Comparison of ENCODE assay signal across 20 cellular contexts in the genomic region with DNA sequence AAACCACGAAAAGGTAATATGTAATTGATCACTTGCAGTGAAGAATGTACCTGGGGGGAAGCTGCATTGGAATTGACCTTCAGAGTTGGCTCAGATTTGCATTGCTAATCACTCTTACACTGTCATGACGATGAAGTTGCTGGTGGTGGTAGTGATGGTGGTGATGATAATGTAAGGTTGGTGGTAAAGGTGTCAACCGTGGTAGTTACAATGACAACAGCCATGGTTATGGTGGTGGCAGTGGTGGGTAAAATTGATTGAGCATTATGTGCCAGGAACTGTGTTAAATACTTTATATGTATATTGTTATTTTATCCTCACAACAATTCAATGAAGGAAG.
DNase-seq lines count a peak whose midpoint lies in the region; ATAC-seq and TF ChIP-seq lines count a peak whose summit lies in the region.
"Had no signal": no experiment of that assay in that cellular context is flagged by ENCODE, and none has a peak within 500 bp of the region (broad histone marks: within the 10 kb centered on the region; RNA-seq: fewer than 3 reads in every experiment).

No MANE protein-coding gene starts in this region.

- peaks cover 65% of the 10 kb centered on the region for H3K4me1 Mint-ChIP-seq in activated naive CD8-positive, alpha-beta T cell treated with anti-CD3 and anti-CD28 coated beads, Interleukin-2, amount 50 U/mL, for 24 hours
- H3K4me1 Mint-ChIP-seq in activated naive CD8-positive, alpha-beta T cell treated with anti-CD3 and anti-CD28 coated beads for 36 hours, result peaks cover 29% of the 10 kb centered on the region
- peaks cover 23% of the 10 kb centered on the region for H3K4me1 Mint-ChIP-seq in T-helper 2 cell treated with Interferon-gamma antibody and Interleukin-4, amounts not matched to agents 5 μg/mL and 100 μg/mL, for 36 hours (ENCODE audit: low read depth)
- H3K4me1 Mint-ChIP-seq in glutamatergic neuron (ENCODE audit: low read depth, unreplicated experiment), result peaks cover 14% of the 10 kb centered on the region

- peaks cover 23% of the 10 kb centered on the region for H3K36me3 Mint-ChIP-seq in activated naive CD8-positive, alpha-beta T cell treated with anti-CD3 and anti-CD28 coated beads, Interleukin-2, amount 50 U/mL, for 24 hours (ENCODE audit: low read depth)
- H3K36me3 Mint-ChIP-seq in activated naive CD8-positive, alpha-beta T cell treated with anti-CD3 and anti-CD28 coated beads for 36 hours, result peaks cover 25% of the 10 kb centered on the region
- H3K36me3 Mint-ChIP-seq in T-helper 2 cell treated with Interferon-gamma antibody and Interleukin-4, amounts not matched to agents 5 μg/mL and 100 μg/mL, for 36 hours (ENCODE audit: low read depth), result peaks cover 19% of the 10 kb centered on the region
- H3K36me3 Mint-ChIP-seq in glutamatergic neuron (ENCODE audit: unreplicated experiment), result no peaks in the 10 kb centered on the region
- H3K36me3 Mint-ChIP-seq: mesothelial cell of epicardium had no signal

- H3K4me3 Mint-ChIP-seq in activated naive CD8-positive, alpha-beta T cell treated with anti-CD3 and anti-CD28 coated beads, Interleukin-2, amount 50 U/mL, for 24 hours, result no peak overlapping the region
- no peak overlapping the region for H3K4me3 Mint-ChIP-seq in activated naive CD8-positive, alpha-beta T cell treated with anti-CD3 and anti-CD28 coated beads for 36 hours
- H3K4me3 Mint-ChIP-seq in T-helper 2 cell treated with Interferon-gamma antibody and Interleukin-4, amounts not matched to agents 5 μg/mL and 100 μg/mL, for 36 hours, result no peak overlapping the region
- no peak overlapping the region for H3K4me3 Mint-ChIP-seq in glutamatergic neuron (ENCODE audit: unreplicated experiment)
- H3K4me3 Mint-ChIP-seq: mesothelial cell of epicardium, naive B cell, T-cell had no signal

- H3K27ac Mint-ChIP-seq in activated naive CD8-positive, alpha-beta T cell treated with anti-CD3 and anti-CD28 coated beads, Interleukin-2, amount 50 U/mL, for 24 hours, result peak overlapping the region; percentile 24
- H3K27ac Mint-ChIP-seq in activated naive CD8-positive, alpha-beta T cell treated with anti-CD3 and anti-CD28 coated beads for 36 hours, result no peak overlapping the region
- H3K27ac Mint-ChIP-seq in T-helper 2 cell treated with Interferon-gamma antibody and Interleukin-4, amounts not matched to agents 5 μg/mL and 100 μg/mL, for 36 hours, result no peak overlapping the region
- H3K27ac Mint-ChIP-seq in glutamatergic neuron (ENCODE audit: unreplicated experiment), result no peak overlapping the region
- H3K27ac Mint-ChIP-seq: mesothelial cell of epicardium had no signal

- H3K27me3 Mint-ChIP-seq in activated naive CD8-positive, alpha-beta T cell treated with anti-CD3 and anti-CD28 coated beads, Interleukin-2, amount 50 U/mL, for 24 hours, result no peaks in the 10 kb centered on the region
- H3K27me3 Mint-ChIP-seq in activated naive CD8-positive, alpha-beta T cell treated with anti-CD3 and anti-CD28 coated beads for 36 hours, result no peaks in the 10 kb centered on the region
- no peaks in the 10 kb centered on the region for H3K27me3 Mint-ChIP-seq in T-helper 2 cell treated with Interferon-gamma antibody and Interleukin-4, amounts not matched to agents 5 μg/mL and 100 μg/mL, for 36 hours (ENCODE audit: low read depth)
- no peaks in the 10 kb centered on the region for H3K27me3 Mint-ChIP-seq in glutamatergic neuron (ENCODE audit: unreplicated experiment)
- H3K27me3 Mint-ChIP-seq: naive B cell, T-cell had no signal

- H3K9me3 Mint-ChIP-seq in activated naive CD8-positive, alpha-beta T cell treated with anti-CD3 and anti-CD28 coated beads, Interleukin-2, amount 50 U/mL, for 24 hours, result no peaks in the 10 kb centered on the region
- no peaks in the 10 kb centered on the region for H3K9me3 Mint-ChIP-seq in activated naive CD8-positive, alpha-beta T cell treated with anti-CD3 and anti-CD28 coated beads for 36 hours
- no peaks in the 10 kb centered on the region for H3K9me3 Mint-ChIP-seq in T-helper 2 cell treated with Interferon-gamma antibody and Interleukin-4, amounts not matched to agents 5 μg/mL and 100 μg/mL, for 36 hours
- H3K9me3 Mint-ChIP-seq in glutamatergic neuron (ENCODE audit: unreplicated experiment), result no peaks in the 10 kb centered on the region
- H3K9me3 Mint-ChIP-seq: mesothelial cell of epicardium, naive B cell, T-cell had no signal

- TF ChIP-seq CTCF in glutamatergic neuron (IDR thresholded peaks at IDR 0.05; ENCODE audit: partially characterized antibody, unreplicated experiment), result no peak

- peak; percentile 31 for DNase-seq in activated naive CD8-positive, alpha-beta T cell treated with anti-CD3 and anti-CD28 coated beads, Interleukin-2, amount 50 U/mL, for 24 hours
- no peak for DNase-seq in activated naive CD8-positive, alpha-beta T cell treated with anti-CD3 and anti-CD28 coated beads for 36 hours
- DNase-seq in T-helper 2 cell treated with Interferon-gamma antibody and Interleukin-4, amounts not matched to agents 5 μg/mL and 100 μg/mL, for 36 hours (ENCODE audit: low spot score), result peak; percentile 28
- DNase-seq in iPS DF 19.7 (ENCODE audit: low read depth, low spot score) (peak; percentile 12), MV-4-11 (lab: John Stamatoyannopoulos, UW) (no peak), glomerular visceral epithelial cell (ENCODE audit: extremely low spot score) (no peak), glutamatergic neuron (no peak)
- DNase-seq: ACHN, BE2C, DMS153, hypothalamus, islet precursor cell, left ventricle myocardium inferior, MG63, naive B cell, NCI-H2029 treated with DMSO at 0.1 percent for 48 hours, NCI-H226, transverse colon had no signal

- peak; percentile 70 for ATAC-seq in activated naive CD8-positive, alpha-beta T cell treated with anti-CD3 and anti-CD28 coated beads, Interleukin-2, amount 50 U/mL, for 24 hours
- ATAC-seq: T-cell had no signal

Comparison
In these comparisons a context has a peak if more than half of its experiments do, and no peak if none do; other contexts are left out.
1. DNase-seq: peak in activated naive CD8-positive, alpha-beta T cell treated with anti-CD3 and anti-CD28 coated beads, Interleukin-2, amount 50 U/mL, for 24 hours (single experiment), T-helper 2 cell treated with Interferon-gamma antibody and Interleukin-4, amounts not matched to agents 5 μg/mL and 100 μg/mL, for 36 hours (single experiment) and iPS DF 19.7 (single experiment); none in activated naive CD8-positive, alpha-beta T cell treated with anti-CD3 and anti-CD28 coated beads for 36 hours (single experiment), MV-4-11 (single experiment), glomerular visceral epithelial cell (single experiment) and glutamatergic neuron (single experiment).